In the genomic region with DNA sequence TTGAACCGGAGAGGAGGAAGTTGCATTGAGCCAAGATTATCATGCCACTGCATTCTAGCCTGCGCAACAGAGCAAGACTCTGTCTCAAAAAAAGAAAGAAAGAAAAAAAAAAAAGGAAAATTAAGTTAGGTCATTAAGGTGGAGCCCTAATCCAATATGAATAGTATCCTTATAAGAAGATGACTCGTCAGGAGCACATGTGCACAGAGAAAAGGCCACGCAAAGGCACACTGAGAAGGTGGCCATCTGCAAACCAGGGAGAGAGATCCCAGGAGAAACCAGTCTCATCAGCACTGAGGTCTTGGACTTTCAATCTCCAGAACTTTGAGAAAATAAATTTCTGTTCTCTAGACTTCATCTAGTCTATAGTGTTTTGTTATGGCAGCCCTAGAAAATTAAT, we compare ENCODE assay signal across 13 cellular contexts. TPM values are rescaled to one million over a fixed set of nuclear protein-coding genes. Genes with fewer than 3 reads are reported as not detected.
DNase-seq lines count a peak whose midpoint lies in the region; ATAC-seq and TF ChIP-seq lines count a peak whose summit lies in the region.
"Had no signal": no experiment of that assay in that cellular context is flagged by ENCODE, and none has a peak within 500 bp of the region (broad histone marks: within the 10 kb centered on the region; RNA-seq: fewer than 3 reads in every experiment).

No MANE protein-coding gene starts in this region.

- H3K27me3 ChIP-seq in foreskin keratinocyte: no peaks in the 10 kb centered on the region

- intact Hi-C loops in activated CD4-positive, alpha-beta memory T cell treated with anti-CD3 and anti-CD28 coated beads for 36 hours (cut with micrococcal nuclease): loop anchor here (5.0 kb wide), 1 partner anchor 116 kb away; the partner anchor contains the start of gene SLC30A4

- peak overlapping the region; percentile 93 for H3K27ac ChIP-seq in foreskin keratinocyte
- H3K27ac ChIP-seq: neural progenitor cell had no signal

- H3K27ac Mint-ChIP-seq in activated CD4-positive, alpha-beta memory T cell treated with anti-CD3 and anti-CD28 coated beads for 36 hours: peak overlapping the region; percentile 97
- H3K27ac Mint-ChIP-seq in stimulated activated memory B cell treated with anti-CD40 and anti-IgM and Interleukin-4, amounts not matched to agents 10 μg/mL and 1 μg/mL and 100 μg/mL, for 72 hours: peak overlapping the region; percentile 86
- H3K27ac Mint-ChIP-seq: neural progenitor cell had no signal

- CTCF ChIA-PET in activated CD4-positive, alpha-beta memory T cell treated with anti-CD3 and anti-CD28 coated beads for 36 hours (lab: Charles Lee): interaction anchor here (1.4 to 1.6 kb wide), 3 partner anchors 67 to 208 kb away, joined by 4 to 5 read pairs (median 5); no protein-coding TSS in a partner anchor

- no peak overlapping the region for H3K4me3 Mint-ChIP-seq in activated CD4-positive, alpha-beta memory T cell treated with anti-CD3 and anti-CD28 coated beads for 36 hours
- H3K4me3 Mint-ChIP-seq in stimulated activated memory B cell treated with anti-CD40 and anti-IgM and Interleukin-4, amounts not matched to agents 10 μg/mL and 1 μg/mL and 100 μg/mL, for 72 hours: no peak overlapping the region
- H3K4me3 Mint-ChIP-seq: neural progenitor cell had no signal

- TF ChIP-seq POLR2A in GM18505 (IDR thresholded peaks at IDR 0.05; ENCODE audit: borderline replicate concordance, extremely low read depth, insufficient read depth, insufficient read length): no peak

- H3K36me3 Mint-ChIP-seq in activated CD4-positive, alpha-beta memory T cell treated with anti-CD3 and anti-CD28 coated beads for 36 hours: peaks cover 49% of the 10 kb centered on the region
- peaks cover 21% of the 10 kb centered on the region for H3K36me3 Mint-ChIP-seq in stimulated activated memory B cell treated with anti-CD40 and anti-IgM and Interleukin-4, amounts not matched to agents 10 μg/mL and 1 μg/mL and 100 μg/mL, for 72 hours
- H3K36me3 Mint-ChIP-seq: neural progenitor cell had no signal

- ATAC-seq in foreskin keratinocyte (no peak), GM19395 (IDR thresholded peaks at IDR 0.05; ENCODE audit: unreplicated experiment) (no peak), GM18505 (IDR thresholded peaks at IDR 0.05; ENCODE audit: unreplicated experiment) (no peak)
- no peak for ATAC-seq in stimulated activated memory B cell treated with anti-CD40 and anti-IgM and Interleukin-4, amounts not matched to agents 10 μg/mL and 1 μg/mL and 100 μg/mL, for 72 hours
- ATAC-seq: activated CD4-positive, CD25-positive, alpha-beta regulatory T cell treated with anti-CD3 and anti-CD28 coated beads, Interleukin-2, amount 50 U/mL, for 24 hours had no signal

- peaks cover 75% of the 10 kb centered on the region for H3K4me1 Mint-ChIP-seq in activated CD4-positive, alpha-beta memory T cell treated with anti-CD3 and anti-CD28 coated beads for 36 hours (ENCODE audit: low read depth)
- peaks cover 43% of the 10 kb centered on the region for H3K4me1 Mint-ChIP-seq in stimulated activated memory B cell treated with anti-CD40 and anti-IgM and Interleukin-4, amounts not matched to agents 10 μg/mL and 1 μg/mL and 100 μg/mL, for 72 hours

- no peaks in the 10 kb centered on the region for H3K9me3 Mint-ChIP-seq in activated CD4-positive, alpha-beta memory T cell treated with anti-CD3 and anti-CD28 coated beads for 36 hours
- no peaks in the 10 kb centered on the region for H3K9me3 Mint-ChIP-seq in stimulated activated memory B cell treated with anti-CD40 and anti-IgM and Interleukin-4, amounts not matched to agents 10 μg/mL and 1 μg/mL and 100 μg/mL, for 72 hours
- H3K9me3 Mint-ChIP-seq: neural progenitor cell had no signal

- H3K27me3 Mint-ChIP-seq in activated CD4-positive, alpha-beta memory T cell treated with anti-CD3 and anti-CD28 coated beads for 36 hours: no peaks in the 10 kb centered on the region
- H3K27me3 Mint-ChIP-seq in stimulated activated memory B cell treated with anti-CD40 and anti-IgM and Interleukin-4, amounts not matched to agents 10 μg/mL and 1 μg/mL and 100 μg/mL, for 72 hours: no peaks in the 10 kb centered on the region

- peak; percentile 41 for DNase-seq in activated CD8-positive, alpha-beta memory T cell treated with anti-CD3 and anti-CD28 coated beads for 24 hours
- DNase-seq in activated CD8-positive, alpha-beta memory T cell treated with anti-CD3 and anti-CD28 coated beads, Interleukin-2, amount 50 U/mL, for 48 hours: no peak
- no peak for DNase-seq in activated CD4-positive, alpha-beta memory T cell treated with anti-CD3 and anti-CD28 coated beads for 36 hours
- DNase-seq in foreskin keratinocyte (peak in 1 of 2 donors; percentile 42), GM19238 (ENCODE audit: insufficient read length, low spot score) (no peak)
- DNase-seq: NCI-H1105, NCI-H510A, SHP77 had no signal

- peaks cover 52% of the 10 kb centered on the region for H3K4me1 ChIP-seq in foreskin keratinocyte
- H3K4me1 ChIP-seq: neural progenitor cell had no signal

- POLR2A ChIA-PET in activated CD4-positive, alpha-beta memory T cell treated with anti-CD3 and anti-CD28 coated beads for 36 hours (lab: Charles Lee): no interaction called here

- no peak for TF ChIP-seq CTCF in foreskin keratinocyte (conservative IDR thresholded peaks at IDR 0.05)

RNA-seq across cellular contexts. Expression of gene SQOR, which starts 3.8 kb away (rescaled TPM):
- 100 to 1,000 TPM; 181 to 194 TPM for total RNA-seq in activated CD4-positive, alpha-beta memory T cell treated with anti-CD3 and anti-CD28 coated beads for 36 hours
- 131 and 132 TPM in 2 replicates for total RNA-seq in foreskin keratinocyte
- 110 and 120 TPM in 2 replicates for polyA plus RNA-seq in foreskin keratinocyte

RNA-seq across cellular contexts. Expression of gene BLOC1S6, which starts 51.5 kb away (rescaled TPM):
- 10 to 100 TPM; 48.5 to 49.4 TPM for total RNA-seq in activated CD4-positive, alpha-beta memory T cell treated with anti-CD3 and anti-CD28 coated beads for 36 hours
- total RNA-seq in foreskin keratinocyte: 32.3 and 32.5 TPM in 2 replicates
- polyA plus RNA-seq in foreskin keratinocyte: 9.5 and 10.9 TPM in 2 replicates
